ENCODE assay signal across 8 cellular contexts in the genomic region with DNA sequence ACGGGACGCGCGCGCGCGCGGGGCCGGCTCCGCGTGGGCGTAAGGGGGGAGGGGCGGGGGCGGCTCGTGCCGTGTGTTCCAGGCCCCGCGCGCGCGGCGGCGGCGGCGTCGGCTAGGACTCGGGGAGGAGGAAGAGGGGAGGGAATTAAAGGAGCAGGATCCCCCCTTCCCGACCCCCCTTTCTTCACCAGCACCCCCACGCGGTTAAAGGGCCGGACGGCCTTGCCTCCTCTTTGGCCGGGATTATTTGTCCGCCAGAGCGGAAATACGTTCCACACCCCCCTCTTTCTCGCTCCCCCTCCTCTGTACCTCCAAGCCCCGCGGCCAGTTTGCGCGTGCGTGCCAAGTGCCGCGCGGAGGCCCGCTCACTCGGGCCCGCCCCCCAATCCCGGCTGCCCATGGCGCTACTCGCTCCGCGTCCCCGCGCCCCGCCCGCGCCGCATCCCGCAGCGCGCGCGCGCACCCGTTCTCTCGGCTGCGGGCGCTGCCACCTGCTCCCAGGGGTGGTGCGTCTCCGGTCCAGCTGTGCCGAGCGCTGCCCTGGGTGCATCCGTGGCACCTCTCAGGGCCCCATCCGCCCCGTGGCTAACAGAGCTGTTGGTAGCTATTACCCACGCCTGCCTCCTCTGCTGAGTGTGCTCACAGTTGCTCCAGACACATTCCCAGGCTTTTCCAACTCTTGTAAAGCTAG. TPM values are rescaled to one million over a fixed set of nuclear protein-coding genes. Genes with fewer than 3 reads are reported as not detected.
DNase-seq lines count a peak whose midpoint lies in the region; ATAC-seq and TF ChIP-seq lines count a peak whose summit lies in the region.

ZBTB12 (minus strand) TSS at position 134 of the 691 bp plus-strand sequence. CDS start 781 bp downstream, outside the sequence.

- CTCF ChIA-PET in PC-9 (lab: Charles Lee) = interaction anchor here (0.5 to 1.0 kb wide), 2 partner anchors 15 to 50 kb away, joined by 3 to 4 read pairs; no protein-coding TSS in a partner anchor

- ATAC-seq in GM19395 (IDR thresholded peaks at IDR 0.05; ENCODE audit: unreplicated experiment) = peak; percentile 52
- ATAC-seq in esophagus mucosa = peak; percentile 48

- no peaks in the 10 kb centered on the region; the same call in 1 of the 2 replicates for H3K27me3 ChIP-seq in KMS-11 (ENCODE audit: insufficient read depth, low read depth)
- no peaks in the 10 kb centered on the region for H3K27me3 ChIP-seq in PC-9 (ENCODE audit: insufficient read depth, low read depth)
- H3K27me3 ChIP-seq in mucosa of stomach (ENCODE audit: control insufficient read depth, insufficient read depth, low read length) = no peaks in the 10 kb centered on the region

- intact Hi-C loops in PC-9 (cut with micrococcal nuclease; ENCODE audit: unreplicated experiment) = loop anchor here (2.0 kb wide), 1 partner anchor 51 kb away; no protein-coding TSS in a partner anchor

- BruUV-seq in PC-9 (replicated peaks; lab: Mats Ljungman, UMichigan) = no TSS peak

- POLR2A ChIA-PET in PC-9 (lab: Charles Lee; ENCODE audit: unreplicated experiment) = interaction anchor here (0.5 to 0.9 kb wide), 8 partner anchors 24 to 1303 kb away, joined by 3 to 21 read pairs (median 4); partner anchors contain the start of genes FKBPL, HSD17B8 and HSPA1B

- H3F3A ChIP-seq in PC-9 (ENCODE audit: insufficient read depth, low read depth) = peaks cover 30% of the 10 kb centered on the region

- DNase-seq in Ammon's horn (ENCODE audit: low spot score) = peak; percentile 96
- DNase-seq in PC-9 = peak; percentile 76 to 95
- peak; percentile 87 to 90 for DNase-seq in activated T-cell treated with anti-CD3 and anti-CD28 coated beads, Interleukin-2, amount 50 U/mL, for 48 hours
- DNase-seq in stimulated activated CD8-positive, alpha-beta memory T cell treated with anti-CD3 and anti-CD28 coated beads, Interleukin-4, amount 100 ng/mL, for 24 hours (ENCODE audit: low read depth) = peak; percentile 82

- H3K9me3 ChIP-seq in PC-9 (ENCODE audit: insufficient read depth, low read depth) (no peaks in the 10 kb centered on the region), mucosa of stomach (ENCODE audit: control insufficient read depth, low read length) (no peaks in the 10 kb centered on the region)

- H2AFZ ChIP-seq in KMS-11 (ENCODE audit: low read depth) (peak within 1 kb of the TSS; percentile 66), PC-9 (peak within 1 kb of the TSS; percentile 86)

- H3K36me3 ChIP-seq in KMS-11 (ENCODE audit: insufficient read depth) = no peaks in the 10 kb centered on the region
- H3K36me3 ChIP-seq in PC-9 (ENCODE audit: low read depth) = no peaks in the 10 kb centered on the region
- H3K36me3 ChIP-seq in mucosa of stomach (ENCODE audit: control insufficient read depth, insufficient read depth, low read length) = no peaks in the 10 kb centered on the region

- H4K20me1 ChIP-seq in KMS-11 (ENCODE audit: insufficient read depth) (no peaks in the 10 kb centered on the region), PC-9 (ENCODE audit: insufficient read depth) (no peaks in the 10 kb centered on the region)

- no peak within 1 kb of the TSS for H3K4me3 ChIP-seq in KMS-11 (IDR thresholded peaks at IDR 0.05; ENCODE audit: insufficient read depth, low read depth, low read length)
- H3K4me3 ChIP-seq in PC-9 = peak within 1 kb of the TSS; percentile 65
- peak within 1 kb of the TSS; percentile 11 for H3K4me3 ChIP-seq in mucosa of stomach (ENCODE audit: low read length)

- H3K4me2 ChIP-seq in KMS-11 = peak within 1 kb of the TSS; percentile 92
- H3K4me2 ChIP-seq in PC-9 = peak within 1 kb of the TSS; percentile 72

- no peak for TF ChIP-seq CTCF in KMS-11 (conservative IDR thresholded peaks at IDR 0.05; ENCODE audit: low read depth, low read length)
- TF ChIP-seq CTCF in PC-9 (conservative IDR thresholded peaks at IDR 0.05) = no peak

- H3K9ac ChIP-seq in KMS-11 (peak within 1 kb of the TSS; percentile 61; the same call in 1 of the 2 replicates), mucosa of stomach (ENCODE audit: low read length) (peak within 1 kb of the TSS; percentile 78)

- H3K79me2 ChIP-seq in KMS-11 (ENCODE audit: insufficient read depth, low read depth) = peaks cover 5% of the 10 kb centered on the region; the same call in 1 of the 2 replicates
- H3K79me2 ChIP-seq in PC-9 (ENCODE audit: low read depth) = peaks cover 16% of the 10 kb centered on the region

- H3K4me1 ChIP-seq in KMS-11 (ENCODE audit: low read depth, poor library complexity, severe bottlenecking) (peaks cover 22% of the 10 kb centered on the region), PC-9 (replicated peaks; ENCODE audit: insufficient read depth) (peaks cover 23% of the 10 kb centered on the region), mucosa of stomach (ENCODE audit: control insufficient read depth, insufficient read depth, low read length) (peaks cover 6% of the 10 kb centered on the region)

- H3K27ac ChIP-seq in KMS-11 (peak within 1 kb of the TSS; percentile 46; the same call in 1 of the 2 replicates), PC-9 (peak within 1 kb of the TSS; percentile 18; the same call in 1 of the 2 replicates)

- H3K9me2 ChIP-seq in PC-9 (ENCODE audit: insufficient read depth) = no peaks in the 10 kb centered on the region

RNA-seq across cellular contexts. Expression of gene ZBTB12, which starts in this region (rescaled TPM):
- total RNA-seq in PC-9 (2021) (16.2 and 20.3 TPM in 2 replicates), esophagus mucosa (2.0 TPM)
